Comparison of ENCODE assay signal across 11 cellular contexts in genomic region chr12:102444093-102444492, GRCh38. TPM values are rescaled to one million over a fixed set of nuclear protein-coding genes. Genes with fewer than 3 reads are reported as not detected.
"Had no signal": no experiment of that assay in that cellular context is flagged by ENCODE, and none has a peak within 500 bp of the region (broad histone marks: within the 10 kb centered on the region; RNA-seq: fewer than 3 reads in every experiment).

No MANE protein-coding gene starts in this region.

- H2AFZ ChIP-seq: GM23248, GM23338 had no signal

- H3K27ac ChIP-seq: GM23248 had no signal

- FAIRE-seq: H1, H54 had no signal

- ATAC-seq: GM23338, HCT116 had no signal

- DNase-seq: GM23248, GOT3, H7, H9, HCEC 1CT, HFFc6 had no signal

- H3K9me3 ChIP-seq: HAP-1 had no signal

- H3K36me3 ChIP-seq: HAP-1 had no signal

- H3K9ac ChIP-seq: GM23248 had no signal

- H3K4me1 ChIP-seq: HAP-1 had no signal

- H3K4me3 ChIP-seq: GM23248, GM23338, HAP-1 had no signal

- H3K4me2 ChIP-seq: GM23338 had no signal

RNA-seq across cellular contexts. Expression of gene IGF1, which starts 36.3 kb away (rescaled TPM):
- total RNA-seq: GM23338, H1, H7, H9 had no signal
- polyA plus RNA-seq: H1 had no signal
